8 cellular contexts compared by ENCODE assay signal in the genomic region with DNA sequence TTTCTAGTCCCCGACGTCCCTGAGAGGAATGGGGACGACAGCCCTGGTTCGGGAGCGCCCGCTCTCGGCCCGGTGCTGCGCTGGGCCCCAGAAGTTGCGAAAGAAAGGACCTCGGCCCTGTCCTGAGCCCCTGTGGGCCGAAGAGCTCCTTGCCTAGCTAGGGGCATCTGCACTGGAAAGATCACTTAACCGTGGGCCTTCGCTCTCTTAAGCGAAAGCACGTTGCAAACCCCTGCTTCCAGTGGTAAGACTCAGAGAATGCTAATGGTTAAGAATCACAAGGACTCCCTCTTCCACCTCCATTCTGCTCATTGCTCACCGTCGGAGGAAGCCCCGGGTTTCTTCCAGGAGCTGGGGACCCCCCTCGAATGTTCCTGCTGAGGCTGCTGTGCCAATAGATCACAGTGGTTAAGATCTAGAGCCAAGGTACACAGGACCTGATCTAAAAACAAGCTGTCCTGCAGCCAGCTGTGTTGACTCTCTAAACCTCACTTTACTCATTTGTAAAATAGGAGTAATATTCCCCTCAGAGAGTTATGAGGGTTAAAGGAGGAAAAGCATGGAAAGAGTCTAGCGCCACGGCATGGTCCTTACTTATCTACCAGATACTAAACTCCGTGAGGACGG. TPM values are rescaled to one million over a fixed set of nuclear protein-coding genes. Genes with fewer than 3 reads are reported as not detected.
A peak's percentile ranks its signal among the peaks of the same experiment; 100 is the strongest.
DNase-seq lines count a peak whose midpoint lies in the region; ATAC-seq, FAIRE-seq and TF ChIP-seq lines count a peak whose summit lies in the region.

No MANE protein-coding gene starts in this region.

- peaks cover 11% of the 10 kb centered on the region for H3K36me3 Mint-ChIP-seq in astrocyte (ENCODE audit: low read depth, unreplicated experiment)

- peak overlapping the region; percentile 77 for H2AFZ ChIP-seq in astrocyte (ENCODE audit: low read depth, low read length)

- no peaks in the 10 kb centered on the region for H3K9me3 Mint-ChIP-seq in astrocyte (ENCODE audit: unreplicated experiment)

- peak; percentile 5 for DNase-seq in GF-D8 (lab: John Stamatoyannopoulos, UW)
- no peak for DNase-seq in astrocyte (ENCODE audit: low read depth)
- DNase-seq in lower leg skin (ENCODE audit: low spot score in 2 of 2): no peak
- DNase-seq in upper lobe of left lung: no peak
- no peak for DNase-seq in stimulated activated CD4-positive, alpha-beta T cell treated with anti-CD3 and anti-CD28 coated beads, Interleukin-4, amount 100 ng/mL, for 24 hours
- DNase-seq in dedifferentiated amniotic fluid mesenchymal stem cell (ENCODE audit: extremely low spot score): no peak

- H3K4me3 ChIP-seq in astrocyte (ENCODE audit: insufficient read depth, low read depth, low read length): peak overlapping the region; percentile 80
- H3K4me3 ChIP-seq in lower leg skin (ENCODE audit: low read depth, poor library complexity, severe bottlenecking): peak overlapping the region; percentile 99
- H3K4me3 ChIP-seq in upper lobe of left lung: peak overlapping the region; percentile 56 to 91 (median 76)

- WGBS in lower leg skin, 2 donors: 10 to 22% methylated on average over 12 to 21 of the region's 24 CpGs
- WGBS in upper lobe of left lung, 2 donors: 14 to 16% methylated on average over 10 to 15 of the region's 24 CpGs

- no peaks in the 10 kb centered on the region for H3K27me3 ChIP-seq in astrocyte (ENCODE audit: insufficient read depth, low read length)
- H3K27me3 ChIP-seq in upper lobe of left lung: no peaks in the 10 kb centered on the region

- intact Hi-C loops in lower leg skin (cut with DNase I; ENCODE audit: low total_unique reads): no loop called here

- H3K4me2 ChIP-seq in astrocyte (ENCODE audit: low read length): peak overlapping the region; percentile 97

- H3K4me1 ChIP-seq in astrocyte (ENCODE audit: insufficient read depth, low read length) (peaks cover 12% of the 10 kb centered on the region), upper lobe of left lung (peaks cover 16 to 42% (median 28%) of the 10 kb centered on the region in 4 donors)

- H3K9me3 ChIP-seq in astrocyte (ENCODE audit: insufficient read depth, low read depth, low read length) (no peaks in the 10 kb centered on the region), upper lobe of left lung (no peaks in the 10 kb centered on the region)

- peak overlapping the region; percentile 86 for H3K27ac Mint-ChIP-seq in astrocyte (ENCODE audit: unreplicated experiment)

- H3K27me3 Mint-ChIP-seq in astrocyte (ENCODE audit: low read depth, unreplicated experiment): no peaks in the 10 kb centered on the region

- no peak for TF ChIP-seq EP300 in upper lobe of left lung (IDR thresholded peaks at IDR 0.05)

- H3K9ac ChIP-seq in astrocyte (ENCODE audit: low read length): peak overlapping the region; percentile 91

- TF ChIP-seq CTCF in astrocyte (IDR thresholded peaks at IDR 0.05; ENCODE audit: insufficient read depth, low read depth, low read length) (no peak), lower leg skin (IDR thresholded peaks at IDR 0.05) (no peak), upper lobe of left lung (IDR thresholded peaks at IDR 0.05) (peak in 1 of 6 experiments; percentile 6)

- peak overlapping the region; percentile 74 for H3K27ac ChIP-seq in astrocyte (ENCODE audit: low read depth, low read length)
- peak overlapping the region; percentile 88 to 99 (median 94) for H3K27ac ChIP-seq in upper lobe of left lung

- peak; percentile 20 for ATAC-seq in HG03139 (IDR thresholded peaks at IDR 0.05; ENCODE audit: unreplicated experiment)
- ATAC-seq in upper lobe of left lung (ENCODE audit: low FRiP score in 2 of 2): peak in 1 of 2 donors; percentile 5
- no peak for ATAC-seq in HG02798 (IDR thresholded peaks at IDR 0.05; ENCODE audit: poor library complexity, unreplicated experiment)

- H3K36me3 ChIP-seq in astrocyte (ENCODE audit: insufficient read depth, low read length) (peaks cover 11% of the 10 kb centered on the region), upper lobe of left lung (peaks cover 0 to 14% (median under 1%) of the 10 kb centered on the region in 4 donors)

- peak overlapping the region; percentile 98 for H3K4me3 Mint-ChIP-seq in astrocyte (ENCODE audit: unreplicated experiment)

- no peak for FAIRE-seq in astrocyte (lab: Jason Lieb, UNC)

- peaks cover 50% of the 10 kb centered on the region for H3K79me2 ChIP-seq in astrocyte (ENCODE audit: insufficient read depth, low read length)

- peaks cover 24% of the 10 kb centered on the region for H4K20me1 ChIP-seq in astrocyte (ENCODE audit: insufficient read depth, low read length)

- H3K4me1 Mint-ChIP-seq in astrocyte (ENCODE audit: low read depth, unreplicated experiment): peaks cover 18% of the 10 kb centered on the region

- no peak for TF ChIP-seq POLR2A in lower leg skin (IDR thresholded peaks at IDR 0.05)
- no peak for TF ChIP-seq POLR2A in upper lobe of left lung (IDR thresholded peaks at IDR 0.05)

RNA-seq across cellular contexts. Expression of a gene that starts 0.7 kb away (rescaled TPM):
- total RNA-seq in astrocyte (154 and 156 TPM in 2 replicates), lower leg skin (100 to 1,000 TPM in 1 of 4 donors, 10 to 100 TPM in 3; 64.4 to 133 (median 88.7) TPM), upper lobe of left lung (100 to 1,000 TPM in 3 of 6 donors, 10 to 100 TPM in 3; 41.9 to 134 (median 114) TPM)

RNA-seq across cellular contexts. Expression of a gene that starts 12.3 kb away (rescaled TPM):
- 1.8 and 2.5 TPM in 2 replicates for total RNA-seq in astrocyte
- total RNA-seq in lower leg skin: 10 to 100 TPM; 14.3 to 22.5 (median 19.3) TPM
- total RNA-seq in upper lobe of left lung: 10 to 100 TPM; 20.1 to 43.0 (median 26.9) TPM
